In the genomic region with DNA sequence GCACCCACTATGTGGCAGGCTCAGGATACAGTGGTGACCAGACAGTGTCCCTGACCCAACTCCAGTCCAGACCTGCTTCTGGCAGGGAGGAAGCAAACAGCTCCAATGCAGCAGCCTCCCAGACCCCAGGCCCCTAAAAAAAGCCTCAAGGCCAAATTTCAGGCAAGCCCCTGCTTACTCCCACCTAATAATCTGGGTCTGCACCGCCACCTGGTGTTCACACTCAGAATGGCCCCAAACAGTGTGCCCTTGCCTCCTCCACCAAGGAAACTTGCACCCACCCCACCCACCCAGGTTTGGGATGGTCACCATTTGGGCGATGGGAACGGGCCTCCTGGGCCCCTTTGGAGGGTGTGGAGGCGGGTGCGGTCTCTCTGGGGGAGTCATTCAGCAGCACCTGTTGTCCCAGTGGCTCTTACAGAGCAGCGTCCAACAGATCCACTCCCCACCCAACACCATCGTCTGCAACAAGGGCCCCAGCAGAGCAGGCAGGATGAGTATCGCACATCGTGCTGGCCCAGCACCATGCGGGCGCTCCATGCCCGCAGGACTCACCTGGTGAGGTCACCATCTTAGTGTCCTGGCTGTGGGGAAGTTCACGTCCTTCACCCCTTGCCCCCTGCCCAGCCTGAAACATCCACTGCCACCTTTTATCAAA, we compare ENCODE assay signal across 8 cellular contexts. TPM values are rescaled to one million over a fixed set of nuclear protein-coding genes. Genes with fewer than 3 reads are reported as not detected.
DNase-seq lines count a peak whose midpoint lies in the region; ATAC-seq, FAIRE-seq and TF ChIP-seq lines count a peak whose summit lies in the region.

No MANE protein-coding gene starts in this region.

- DNase-seq in D721Med (ENCODE audit: insufficient read length, low spot score) (peak; percentile 81), HuH-7 (ENCODE audit: low spot score) (peak; percentile 76), T1000 (lab: John Stamatoyannopoulos, UW) (peak; percentile 31), keratinocyte (ENCODE audit: low read depth, low spot score) (no peak)
- peak in 2 of 3 donors; percentile 24 to 57 for DNase-seq in stimulated activated CD4-positive, alpha-beta T cell treated with anti-CD3 and anti-CD28 coated beads, TNF-alpha, amount 100 ng/mL, for 1 hour (ENCODE audit: low read depth in 3 of 3, low spot score in 1 of 3)

- H3K4me2 ChIP-seq in keratinocyte (ENCODE audit: control insufficient read depth, extremely low read depth, insufficient read depth, low read depth, low read length) = no peak overlapping the region

- H3K4me1 Mint-ChIP-seq in brain = peaks cover 27% of the 10 kb centered on the region

- H3K9me3 ChIP-seq in keratinocyte (ENCODE audit: control insufficient read depth, low read depth, low read length) = no peaks in the 10 kb centered on the region

- H3K4me3 Mint-ChIP-seq in brain = no peak overlapping the region

- no peak overlapping the region for H3K9ac ChIP-seq in keratinocyte (ENCODE audit: control insufficient read depth, extremely low read depth, insufficient read depth, low read length)

- H3K4me3 ChIP-seq in keratinocyte (ENCODE audit: control insufficient read depth in 2 of 3, extremely low read depth in 1 of 3, insufficient read depth in 2 of 3, low read depth in 1 of 3, low read length in 3 of 3) = no peak overlapping the region

- peaks cover 9% of the 10 kb centered on the region for H3K27me3 Mint-ChIP-seq in brain

- peaks cover 28% of the 10 kb centered on the region for H3K27me3 ChIP-seq in keratinocyte (ENCODE audit: control insufficient read depth, extremely low read depth, insufficient read depth, low read length)

- no peak overlapping the region for H2AFZ ChIP-seq in keratinocyte (ENCODE audit: control insufficient read depth, low read length)

- no peaks in the 10 kb centered on the region for H3K79me2 ChIP-seq in keratinocyte (ENCODE audit: control insufficient read depth, insufficient read depth, low read length)

- no peak overlapping the region for H3K27ac ChIP-seq in keratinocyte (ENCODE audit: control insufficient read depth, insufficient read depth, low read length)

- no peaks in the 10 kb centered on the region for H3K36me3 ChIP-seq in keratinocyte (ENCODE audit: control insufficient read depth in 2 of 2, extremely low read depth in 1 of 2, insufficient read depth in 2 of 2, low read length in 2 of 2)

- H3K27ac Mint-ChIP-seq in brain = peak overlapping the region in 4 of 5 experiments; percentile 60 to 88 (median 79)

- ATAC-seq in GM21825 (IDR thresholded peaks at IDR 0.05; ENCODE audit: unreplicated experiment) (no peak), HG03460 (IDR thresholded peaks at IDR 0.05; ENCODE audit: unreplicated experiment) (no peak)

- TF ChIP-seq CTCF in D721Med (IDR thresholded peaks at IDR 0.05; ENCODE audit: insufficient read depth, missing control alignments) = peak; percentile 70
- TF ChIP-seq CTCF in brain (conservative IDR thresholded peaks at IDR 0.05) = peak; percentile 92
- peak in 2 of 3 experiments; percentile 67 to 85 for TF ChIP-seq CTCF in keratinocyte (optimal IDR thresholded peaks at IDR 0.05 in 1 of 3, IDR thresholded peaks at IDR 0.05 in 1 of 3, conservative IDR thresholded peaks at IDR 0.05 in 1 of 3; ENCODE audit: extremely low read depth in 1 of 3, insufficient read depth in 2 of 3, low read length in 3 of 3)

- peaks cover 8% of the 10 kb centered on the region for H3K4me1 ChIP-seq in keratinocyte (ENCODE audit: control insufficient read depth, extremely low read depth, insufficient read depth, low read length)

- no peaks in the 10 kb centered on the region for H4K20me1 ChIP-seq in keratinocyte (ENCODE audit: control insufficient read depth, extremely low read depth, insufficient read depth, low read length)

- no peak for FAIRE-seq in D721Med (lab: Jason Lieb, UNC)
- no peak for FAIRE-seq in keratinocyte (lab: Jason Lieb, UNC)

- H3K36me3 Mint-ChIP-seq in brain = no peaks in the 10 kb centered on the region

- dilution Hi-C loops in keratinocyte (cut with MboI; ENCODE audit: extremely low pct_ligation_motif_present, low sequenced_read_pairs) = no loop called here

- no peaks in the 10 kb centered on the region for H3K9me1 ChIP-seq in keratinocyte (ENCODE audit: control insufficient read depth, extremely low read depth, insufficient read depth, low read length)

- H3K9me3 Mint-ChIP-seq in brain = peaks cover 0 to 4% (median 0%) of the 10 kb centered on the region in 5 experiments

RNA-seq across cellular contexts. Expression of a gene that starts 17.3 kb away (rescaled TPM):
- polyA plus RNA-seq in brain (ENCODE audit: insufficient read depth, low read depth, low replicate concordance) (13.4 TPM), keratinocyte (1.4 to 2.6 TPM (median 1.4 TPM) in 3 replicates)
- 0.30 TPM for polyA plus RNA-seq in keratinocyte (2011; ENCODE audit: low read depth)
- polyA plus RNA-seq in keratinocyte (2011; cell fraction: cytosol; rRNA removed) = 0.56 and 1.3 TPM in 2 replicates
- polyA plus RNA-seq in keratinocyte (2011; cell fraction: nucleus; rRNA removed) = 2.2 and 2.8 TPM in 2 replicates
- polyA plus RNA-seq in keratinocyte (2012; ENCODE audit: low replicate concordance) = 0.14 and 0.92 TPM in 2 replicates
- 1.4 to 4.5 TPM (median 3.9 TPM) in 3 replicates for polyA minus RNA-seq in keratinocyte
- not detected for polyA minus RNA-seq in keratinocyte (2011; cell fraction: cytosol; rRNA and poly(A)+ RNA removed)
- polyA minus RNA-seq in keratinocyte (2011; cell fraction: nucleus; rRNA and poly(A)+ RNA removed) = 0.32 and 0.93 TPM in 2 replicates

RNA-seq across cellular contexts. Expression of a gene that starts 19.1 kb away (rescaled TPM):
- polyA plus RNA-seq in brain (ENCODE audit: insufficient read depth, low read depth, low replicate concordance) = 12.9 TPM
- 12.9 to 19.5 TPM (median 13.0 TPM) in 3 replicates for polyA plus RNA-seq in keratinocyte
- 0.74 TPM for polyA plus RNA-seq in keratinocyte (2011; ENCODE audit: low read depth)
- 7.4 and 12.2 TPM in 2 replicates for polyA plus RNA-seq in keratinocyte (2011; cell fraction: cytosol; rRNA removed)
- 32.6 and 40.2 TPM in 2 replicates for polyA plus RNA-seq in keratinocyte (2011; cell fraction: nucleus; rRNA removed)
- polyA plus RNA-seq in keratinocyte (2012; ENCODE audit: low replicate concordance) = 10.1 and 15.6 TPM in 2 replicates
- polyA minus RNA-seq in keratinocyte = 9.7 to 14.6 TPM (median 12.7 TPM) in 3 replicates
- 8.6 TPM for polyA minus RNA-seq in keratinocyte (2011; cell fraction: cytosol; rRNA and poly(A)+ RNA removed)
- 6.4 and 8.7 TPM in 2 replicates for polyA minus RNA-seq in keratinocyte (2011; cell fraction: nucleus; rRNA and poly(A)+ RNA removed)

RNA-seq across cellular contexts. Expression of a gene that starts 46.8 kb away (rescaled TPM):
- 3.0 TPM for polyA plus RNA-seq in brain (ENCODE audit: insufficient read depth, low read depth, low replicate concordance)
- 0.02 to 0.04 TPM (median 0.04 TPM) in 3 replicates for polyA plus RNA-seq in keratinocyte
- polyA plus RNA-seq in keratinocyte (2011; ENCODE audit: low read depth) = not detected
- polyA plus RNA-seq in keratinocyte (2011; cell fraction: cytosol; rRNA removed) = 0.02 and 0.03 TPM in 2 replicates
- 0.07 and 0.08 TPM in 2 replicates for polyA plus RNA-seq in keratinocyte (2011; cell fraction: nucleus; rRNA removed)
- polyA plus RNA-seq in keratinocyte (2012; ENCODE audit: low replicate concordance) = 0.20 TPM in 1 of 2 replicates, not detected in the other
- polyA minus RNA-seq in keratinocyte = 0.23 TPM in 1 of 3 replicates, not detected in the others
- not detected for polyA minus RNA-seq in keratinocyte (2011; cell fraction: cytosol; rRNA and poly(A)+ RNA removed)
- polyA minus RNA-seq in keratinocyte (2011; cell fraction: nucleus; rRNA and poly(A)+ RNA removed) = not detected in 2 replicates
